Comparison of ENCODE assay signal across 8 cellular contexts in the genomic region with DNA sequence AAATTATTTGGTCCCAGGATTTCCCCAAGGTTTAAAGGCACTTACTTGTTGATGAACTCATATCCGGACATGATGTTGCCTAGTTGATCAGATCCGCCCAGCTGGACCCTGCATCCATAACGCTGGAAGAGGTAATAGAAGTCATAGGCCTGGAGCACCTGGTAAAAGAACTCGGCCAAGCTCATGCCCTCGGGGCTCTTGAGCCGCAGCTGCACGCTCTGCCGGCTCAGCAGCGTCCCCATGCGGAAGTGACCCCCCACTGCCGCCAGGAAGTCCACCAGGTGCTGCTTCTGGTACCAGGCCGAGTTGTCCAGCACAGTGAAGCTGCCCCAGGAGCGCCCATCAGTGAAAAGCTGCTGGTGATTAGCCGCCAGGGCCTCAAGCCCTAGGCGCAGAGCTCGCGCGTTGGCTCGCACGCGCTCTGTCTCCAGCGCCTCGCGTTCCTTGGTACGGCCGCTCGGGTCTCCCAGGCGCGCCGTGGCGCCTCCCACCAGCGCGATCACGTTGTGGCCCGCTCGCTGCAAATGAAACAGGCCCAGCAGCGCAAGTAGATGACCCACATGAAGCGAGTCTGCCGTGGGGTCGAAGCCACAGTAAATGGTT. TPM values are rescaled to one million over a fixed set of nuclear protein-coding genes. Genes with fewer than 3 reads are reported as not detected.
DNase-seq lines count a peak whose midpoint lies in the region; ATAC-seq and TF ChIP-seq lines count a peak whose summit lies in the region.

No MANE protein-coding gene starts in this region.

- DNase-seq in BE2C: peak; percentile 96
- DNase-seq in NCI-H526 (lab: John Stamatoyannopoulos, UW): peak; percentile 68 to 88
- peak; percentile 83 for DNase-seq in activated CD4-positive, alpha-beta memory T cell treated with anti-CD3 and anti-CD28 coated beads for 36 hours
- DNase-seq in effector CD4-positive, alpha-beta T cell: peak; percentile 45
- DNase-seq in medulla oblongata (ENCODE audit: extremely low spot score): peak; percentile 57
- peak; percentile 33 for DNase-seq in stimulated activated CD8-positive, alpha-beta memory T cell treated with anti-CD3 and anti-CD28 coated beads, Interleukin-12 subunit alpha, Interleukin-12 subunit beta, amount 100 ng/mL, for 24 hours (ENCODE audit: extremely low read depth)

- no peaks in the 10 kb centered on the region for H3K27me3 ChIP-seq in BE2C

- ATAC-seq in GM19043 (IDR thresholded peaks at IDR 0.05; ENCODE audit: low read depth, unreplicated experiment): peak; percentile 65
- ATAC-seq in HG03378 (IDR thresholded peaks at IDR 0.05; ENCODE audit: unreplicated experiment): peak; percentile 70

- H3K9me3 ChIP-seq in BE2C: no peaks in the 10 kb centered on the region

- H3K4me1 ChIP-seq in BE2C: peaks cover 3% of the 10 kb centered on the region; the same call in 1 of the 2 replicates

- peak overlapping the region; percentile 91 for H3K4me3 Mint-ChIP-seq in activated CD4-positive, alpha-beta memory T cell treated with anti-CD3 and anti-CD28 coated beads for 36 hours

- peak; percentile 96 for TF ChIP-seq CTCF in BE2C (IDR thresholded peaks at IDR 0.05; ENCODE audit: low read depth, low read length)

- H3K9me3 Mint-ChIP-seq in activated CD4-positive, alpha-beta memory T cell treated with anti-CD3 and anti-CD28 coated beads for 36 hours: no peaks in the 10 kb centered on the region

- POLR2A ChIA-PET in activated CD4-positive, alpha-beta memory T cell treated with anti-CD3 and anti-CD28 coated beads for 36 hours (lab: Charles Lee): interaction anchor here (0.7 to 2.0 kb wide), 8 partner anchors 11 to 1429 kb away, joined by 3 to 16 read pairs (median 4); a partner anchor contains a TSS

- H3K27ac Mint-ChIP-seq in activated CD4-positive, alpha-beta memory T cell treated with anti-CD3 and anti-CD28 coated beads for 36 hours: peak overlapping the region; percentile 93

- no peaks in the 10 kb centered on the region for H3K27me3 Mint-ChIP-seq in activated CD4-positive, alpha-beta memory T cell treated with anti-CD3 and anti-CD28 coated beads for 36 hours

- CTCF ChIA-PET in activated CD4-positive, alpha-beta memory T cell treated with anti-CD3 and anti-CD28 coated beads for 36 hours (lab: Charles Lee): interaction anchor here (0.6 to 4.7 kb wide), 38 partner anchors 9 to 1278 kb away, joined by 3 to 100 read pairs (median 4); a partner anchor contains a TSS

- intact Hi-C loops in activated CD4-positive, alpha-beta memory T cell treated with anti-CD3 and anti-CD28 coated beads for 36 hours (cut with micrococcal nuclease): loop anchor here (1.0 to 5.0 kb wide), 8 partner anchors 76 to 1433 kb away; a partner anchor contains a TSS

- peaks cover 9% of the 10 kb centered on the region for H3K36me3 Mint-ChIP-seq in activated CD4-positive, alpha-beta memory T cell treated with anti-CD3 and anti-CD28 coated beads for 36 hours

- peak overlapping the region; percentile 95 for H3K4me3 ChIP-seq in BE2C (ENCODE audit: low read depth, low read length)

- H3K36me3 ChIP-seq in BE2C: peaks cover 22% of the 10 kb centered on the region

- peaks cover 21% of the 10 kb centered on the region for H3K4me1 Mint-ChIP-seq in activated CD4-positive, alpha-beta memory T cell treated with anti-CD3 and anti-CD28 coated beads for 36 hours (ENCODE audit: low read depth)

RNA-seq across cellular contexts. Expression of a gene that starts 0.5 kb away (rescaled TPM):
- 37.1 TPM for polyA plus RNA-seq in BE2C (2012; ENCODE audit: insufficient read depth, insufficient read length, low read depth)
- 10 to 100 TPM; 23.1 to 28.4 TPM for total RNA-seq in activated CD4-positive, alpha-beta memory T cell treated with anti-CD3 and anti-CD28 coated beads for 36 hours

Comparison
In these comparisons a context has a peak if more than half of its experiments do, and no peak if none do; other contexts are left out.
1. Peak in every context shown above with its lines: DNase-seq, ATAC-seq and H3K4me3 ChIP-seq.
2. DNase-seq: peak in every context shown above with its lines; median percentile 96 in BE2C; 83 in activated CD4-positive, alpha-beta memory T cell treated with anti-CD3 and anti-CD28 coated beads for 36 hours; 78 in NCI-H526; 57 in medulla oblongata; 45 in effector CD4-positive, alpha-beta T cell; 33 in stimulated activated CD8-positive, alpha-beta memory T cell treated with anti-CD3 and anti-CD28 coated beads, Interleukin-12 subunit alpha, Interleukin-12 subunit beta, amount 100 ng/mL, for 24 hours.